In genomic region chr18:6741786-6742185, GRCh38 we compare ENCODE assay signal across 14 cellular contexts. TPM values are rescaled to one million over a fixed set of nuclear protein-coding genes. Genes with fewer than 3 reads are reported as not detected.
DNase-seq lines count a peak whose midpoint lies in the region; ATAC-seq and TF ChIP-seq lines count a peak whose summit lies in the region.
"Had no signal": no experiment of that assay in that cellular context is flagged by ENCODE, and none has a peak within 500 bp of the region (broad histone marks: within the 10 kb centered on the region; RNA-seq: fewer than 3 reads in every experiment).

No MANE protein-coding gene starts in this region.

- TF ChIP-seq POLR2A in upper lobe of left lung (IDR thresholded peaks at IDR 0.05): no peak

- WGBS in psoas muscle, 3 donors: 72 to 91% (median 74%) methylated on average over 2 of the region's 2 CpGs
- 86 to 88% methylated on average over 2 of the region's 2 CpGs for WGBS in upper lobe of left lung, 2 donors

- intact Hi-C loops in psoas muscle (cut with DNase I): no loop called here

- ATAC-seq in psoas muscle: no peak
- no peak for ATAC-seq in upper lobe of left lung (ENCODE audit: low FRiP score in 2 of 2)
- ATAC-seq in GM18498 (IDR thresholded peaks at IDR 0.05; ENCODE audit: unreplicated experiment): no peak
- no peak for ATAC-seq in HG03135 (IDR thresholded peaks at IDR 0.05; ENCODE audit: unreplicated experiment)
- ATAC-seq: activated T-helper 17 cell treated with anti-CD3 and anti-CD28 coated beads, Interleukin-2, amount 50 U/mL, for 72 hours; naive thymus-derived CD8-positive, alpha-beta T cell had no signal

- H3K4me1 ChIP-seq in adipocyte (ENCODE audit: control insufficient read depth, insufficient read depth, low read length): peaks cover 33% of the 10 kb centered on the region
- peaks cover 16% of the 10 kb centered on the region for H3K4me1 ChIP-seq in fibroblast of lung (ENCODE audit: control insufficient read depth, extremely low read depth, insufficient read depth, low read length)
- peaks cover 52% of the 10 kb centered on the region for H3K4me1 ChIP-seq in psoas muscle
- H3K4me1 ChIP-seq in upper lobe of left lung: peaks cover 0 to 3% (median 0%) of the 10 kb centered on the region in 4 donors

- H3K27ac ChIP-seq in fibroblast of lung (ENCODE audit: insufficient read depth, low read length) (peak overlapping the region; percentile 44), psoas muscle (peak overlapping the region; percentile 85), upper lobe of left lung (peak overlapping the region in 3 of 4 donors; percentile 8 to 19 (median 11))

- H3K79me2 ChIP-seq in fibroblast of lung (ENCODE audit: control insufficient read depth, insufficient read depth, low read length): no peaks in the 10 kb centered on the region

- H3K4me3 ChIP-seq in adipocyte (ENCODE audit: low read length): peak overlapping the region; percentile 53
- peak overlapping the region in 1 of 4 experiments; percentile 4 for H3K4me3 ChIP-seq in fibroblast of lung (replicated peaks in 1 of 4; ENCODE audit: control extremely low read depth in 1 of 4, insufficient read depth in 1 of 4, low read depth in 3 of 4, low read length in 4 of 4)
- peak overlapping the region; percentile 16 for H3K4me3 ChIP-seq in psoas muscle
- H3K4me3 ChIP-seq in upper lobe of left lung: no peak overlapping the region
- H3K4me3 ChIP-seq: MG63 had no signal

- H3K27me3 ChIP-seq in adipocyte (replicated peaks; ENCODE audit: control insufficient read depth, insufficient read depth, low read length): no peaks in the 10 kb centered on the region
- H3K27me3 ChIP-seq in fibroblast of lung (ENCODE audit: control insufficient read depth, insufficient read depth, low read length): no peaks in the 10 kb centered on the region
- H3K27me3 ChIP-seq in psoas muscle (ENCODE audit: insufficient read depth in 3 of 3, low read length in 2 of 3): no peaks in the 10 kb centered on the region
- no peaks in the 10 kb centered on the region for H3K27me3 ChIP-seq in upper lobe of left lung
- H3K27me3 ChIP-seq: MG63 had no signal

- H3K36me3 ChIP-seq in adipocyte (ENCODE audit: control insufficient read depth, insufficient read depth, low read length, severe bottlenecking) (no peaks in the 10 kb centered on the region), fibroblast of lung (ENCODE audit: control insufficient read depth, insufficient read depth, low read length) (no peaks in the 10 kb centered on the region), psoas muscle (ENCODE audit: insufficient read depth in 1 of 2, low read depth in 1 of 2) (no peaks in the 10 kb centered on the region), upper lobe of left lung (no peaks in the 10 kb centered on the region)
- H3K36me3 ChIP-seq: MG63 had no signal

- no peak overlapping the region for H2AFZ ChIP-seq in fibroblast of lung (ENCODE audit: low read length)

- H3K9ac ChIP-seq in adipocyte (ENCODE audit: low read length) (peak overlapping the region; percentile 65), fibroblast of lung (ENCODE audit: insufficient read depth, low read length) (no peak overlapping the region)

- no peak for TF ChIP-seq CTCF in fibroblast of lung (conservative IDR thresholded peaks at IDR 0.05 in 1 of 2, IDR thresholded peaks at IDR 0.05 in 1 of 2; ENCODE audit: low read depth in 1 of 2, low read length in 2 of 2)
- TF ChIP-seq CTCF in psoas muscle (IDR thresholded peaks at IDR 0.05): no peak
- no peak for TF ChIP-seq CTCF in upper lobe of left lung (IDR thresholded peaks at IDR 0.05)

- no peaks in the 10 kb centered on the region for H4K20me1 ChIP-seq in fibroblast of lung (ENCODE audit: control insufficient read depth, extremely low read depth, insufficient read depth, low read length)

- peak overlapping the region; percentile 59 for H3K4me2 ChIP-seq in fibroblast of lung (ENCODE audit: extremely low read depth, insufficient read depth, low read length)

- H3K9me3 ChIP-seq in adipocyte (ENCODE audit: control insufficient read depth, low read length): no peaks in the 10 kb centered on the region
- no peaks in the 10 kb centered on the region for H3K9me3 ChIP-seq in fibroblast of lung (ENCODE audit: control insufficient read depth, insufficient read depth, low read depth, low read length)
- H3K9me3 ChIP-seq in psoas muscle: no peaks in the 10 kb centered on the region
- no peaks in the 10 kb centered on the region for H3K9me3 ChIP-seq in upper lobe of left lung
- H3K9me3 ChIP-seq: MG63 had no signal

- no peak for DNase-seq in adipocyte (ENCODE audit: low read depth)
- DNase-seq in fibroblast of lung (ENCODE audit: low read depth in 2 of 2): no peak
- no peak for DNase-seq in psoas muscle
- DNase-seq in upper lobe of left lung: no peak
- no peak for DNase-seq in NCI-H524 treated with DMSO at 0.1 percent for 48 hours (lab: John Stamatoyannopoulos, UW)
- DNase-seq: activated CD4-positive, CD25-positive, alpha-beta regulatory T cell; naive thymus-derived CD8-positive, alpha-beta T cell; NCI-H187; NCI-H446 treated with DMSO at 0.1 percent for 48 hours had no signal

- no peak for TF ChIP-seq EP300 in upper lobe of left lung (IDR thresholded peaks at IDR 0.05)

RNA-seq across cellular contexts. Expression of gene ARHGAP28, which starts 12.3 kb away (rescaled TPM):
- total RNA-seq in fibroblast of lung: 27.2 and 35.0 TPM in 2 replicates
- 3.3 and 8.5 TPM in 2 replicates for polyA plus RNA-seq in fibroblast of lung
- polyA plus RNA-seq in fibroblast of lung (2012): 2.1 and 5.7 TPM in 2 replicates
- 0.16 and 10.1 TPM in 2 replicates for polyA minus RNA-seq in fibroblast of lung (ENCODE audit: low replicate concordance)
- 1 to 10 TPM; 2.1 to 8.8 (median 6.4) TPM for total RNA-seq in psoas muscle
- 1 to 10 TPM in 1 of 3 donors, under 1 TPM in 2; 0.65 to 3.0 (median 0.79) TPM for polyA plus RNA-seq in psoas muscle
- 10 to 100 TPM in 5 of 6 donors, 1 to 10 TPM in 1; 4.1 to 18.9 (median 11.3) TPM for total RNA-seq in upper lobe of left lung
- total RNA-seq: activated CD8-positive, alpha-beta memory T cell treated with anti-CD3 and anti-CD28 coated beads for 36 hours; activated T-helper 17 cell treated with anti-CD3 and anti-CD28 coated beads, Interleukin-2, amount 50 U/mL, for 72 hours; naive thymus-derived CD8-positive, alpha-beta T cell had no signal
- polyA plus RNA-seq: naive thymus-derived CD8-positive, alpha-beta T cell had no signal

Comparison
In these comparisons a context has a peak if more than half of its experiments do, and no peak if none do; other contexts are left out.
1. H3K4me3 ChIP-seq: peak in adipocyte (single experiment) and psoas muscle (single experiment); none in upper lobe of left lung (0 of 4).
2. H3K27ac ChIP-seq: peak in every context shown above with its lines; median percentile 85 in psoas muscle; 44 in fibroblast of lung; 11 in upper lobe of left lung.